Comparison of ENCODE assay signal across 1 cellular context in the genomic region with DNA sequence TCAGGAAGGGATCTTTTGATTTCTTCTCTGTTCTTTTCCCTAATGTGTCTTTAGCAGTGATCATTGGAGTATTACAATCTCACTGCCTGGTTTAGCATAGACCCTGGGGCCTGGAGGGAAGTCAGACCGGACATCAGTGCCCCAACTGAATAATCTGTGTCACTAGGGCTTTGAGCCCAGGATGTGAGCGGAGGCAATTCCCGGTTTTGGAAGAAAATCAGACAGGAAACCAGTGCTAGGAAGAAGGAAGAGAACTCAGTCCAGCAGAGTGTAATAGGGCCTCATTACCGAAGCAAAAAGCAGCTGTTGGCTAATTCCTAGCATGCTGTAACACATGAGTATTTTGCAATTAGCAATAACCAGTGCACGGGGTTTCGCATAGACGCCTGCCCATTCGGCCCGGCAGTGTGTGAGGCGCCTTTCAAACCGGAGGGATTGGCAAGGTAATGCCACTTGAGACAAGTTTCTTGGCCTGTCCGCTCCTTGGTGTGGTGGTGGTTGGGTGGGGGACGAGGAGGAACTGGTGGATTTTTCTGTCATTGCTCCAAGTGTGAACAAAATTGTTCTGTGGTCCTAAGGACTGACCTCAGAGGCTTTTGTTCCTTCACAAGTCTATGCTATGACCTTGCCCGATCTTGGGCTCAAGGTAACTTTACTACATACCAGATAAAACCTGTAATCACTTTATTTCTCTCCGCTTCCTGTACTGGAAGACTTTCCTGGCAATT.
TF ChIP-seq lines count a peak whose summit lies in the region.

No MANE protein-coding gene starts in this region.

TF ChIP-seq in HepG2, 621 proteins besides CTCF, POLR2A, EP300 and RAD21 (continued from another document and continues in another):
- TF ChIP-seq CBX5 (CRISPR knock-in tag; IDR thresholded peaks at IDR 0.05; ENCODE audit: borderline replicate concordance) (no peak), ZNF24 (IDR thresholded peaks at IDR 0.05) (no peak), ZIK1 (CRISPR knock-in tag; IDR thresholded peaks at IDR 0.05; ENCODE audit: borderline replicate concordance, low read depth) (no peak), ZNF263 (CRISPR knock-in tag; IDR thresholded peaks at IDR 0.05) (0 out of 2 replicates have a peak, but pooled peaks have one; percentile 23), PLRG1 (conservative IDR thresholded peaks at IDR 0.05) (no peak), AGO2 (optimal IDR thresholded peaks at IDR 0.05; ENCODE audit: low read depth, low read length) (no peak), SMARCE1 (IDR thresholded peaks at IDR 0.05; ENCODE audit: borderline replicate concordance) (no peak), DR1 (CRISPR knock-in tag; IDR thresholded peaks at IDR 0.05) (no peak), ETV6 (CRISPR knock-in tag; conservative IDR thresholded peaks at IDR 0.05) (no peak), ISX (CRISPR knock-in tag; conservative IDR thresholded peaks at IDR 0.05) (no peak), SMAD1 (CRISPR knock-in tag; IDR thresholded peaks at IDR 0.05; ENCODE audit: borderline replicate concordance, low read depth) (no peak), NFE2L1 (CRISPR knock-in tag; IDR thresholded peaks at IDR 0.05; ENCODE audit: borderline replicate concordance) (no peak), STAT5B (CRISPR knock-in tag; IDR thresholded peaks at IDR 0.05) (no peak), ZNF367 (CRISPR knock-in tag; IDR thresholded peaks at IDR 0.05; ENCODE audit: borderline replicate concordance) (no peak), ZMYM3 (CRISPR knock-in tag; IDR thresholded peaks at IDR 0.05) (no peak), MAF1 (CRISPR knock-in tag; IDR thresholded peaks at IDR 0.05; ENCODE audit: borderline replicate concordance) (no peak), U2AF1 (optimal IDR thresholded peaks at IDR 0.05; ENCODE audit: low read depth, low read length) (no peak), ZNF569 (CRISPR knock-in tag; IDR thresholded peaks at IDR 0.05; ENCODE audit: borderline replicate concordance) (no peak), SIX4 (CRISPR knock-in tag; IDR thresholded peaks at IDR 0.05) (no peak), ZFP1 (CRISPR knock-in tag; IDR thresholded peaks at IDR 0.05) (no peak), SIX1 (CRISPR knock-in tag; IDR thresholded peaks at IDR 0.05; ENCODE audit: borderline replicate concordance) (no peak), FOXP1 (IDR thresholded peaks at IDR 0.05) (no peak), FOXP1 (CRISPR knock-in tag; IDR thresholded peaks at IDR 0.05) (0 out of 2 replicates have a peak, but pooled peaks have one; percentile 11), ZNF841 (CRISPR knock-in tag; IDR thresholded peaks at IDR 0.05; ENCODE audit: borderline replicate concordance) (no peak), ZSCAN29 (CRISPR knock-in tag; conservative IDR thresholded peaks at IDR 0.05) (peak; percentile 99), ZNF556 (CRISPR knock-in tag; IDR thresholded peaks at IDR 0.05; ENCODE audit: borderline replicate concordance) (no peak), RFX5 (IDR thresholded peaks at IDR 0.05; ENCODE audit: low read depth, low read length) (no peak), MBD4 (IDR thresholded peaks at IDR 0.05; ENCODE audit: borderline replicate concordance, low read length) (no peak), ZMAT3 (CRISPR knock-in tag; conservative IDR thresholded peaks at IDR 0.05) (peak; percentile 23; the same call in 1 of the 2 replicates)
- TF ChIP-seq, protein P1, sequence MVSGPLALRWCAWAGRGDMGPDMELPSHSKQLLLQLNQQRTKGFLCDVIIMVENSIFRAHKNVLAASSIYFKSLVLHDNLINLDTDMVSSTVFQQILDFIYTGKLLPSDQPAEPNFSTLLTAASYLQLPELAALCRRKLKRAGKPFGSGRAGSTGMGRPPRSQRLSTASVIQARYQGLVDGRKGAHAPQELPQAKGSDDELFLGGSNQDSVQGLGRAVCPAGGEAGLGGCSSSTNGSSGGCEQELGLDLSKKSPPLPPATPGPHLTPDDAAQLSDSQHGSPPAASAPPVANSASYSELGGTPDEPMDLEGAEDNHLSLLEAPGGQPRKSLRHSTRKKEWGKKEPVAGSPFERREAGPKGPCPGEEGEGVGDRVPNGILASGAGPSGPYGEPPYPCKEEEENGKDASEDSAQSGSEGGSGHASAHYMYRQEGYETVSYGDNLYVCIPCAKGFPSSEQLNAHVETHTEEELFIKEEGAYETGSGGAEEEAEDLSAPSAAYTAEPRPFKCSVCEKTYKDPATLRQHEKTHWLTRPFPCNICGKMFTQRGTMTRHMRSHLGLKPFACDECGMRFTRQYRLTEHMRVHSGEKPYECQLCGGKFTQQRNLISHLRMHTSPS (CRISPR knock-in tag; IDR thresholded peaks at IDR 0.05; ENCODE audit: low read depth): no peak
- TF ChIP-seq, protein P2, sequence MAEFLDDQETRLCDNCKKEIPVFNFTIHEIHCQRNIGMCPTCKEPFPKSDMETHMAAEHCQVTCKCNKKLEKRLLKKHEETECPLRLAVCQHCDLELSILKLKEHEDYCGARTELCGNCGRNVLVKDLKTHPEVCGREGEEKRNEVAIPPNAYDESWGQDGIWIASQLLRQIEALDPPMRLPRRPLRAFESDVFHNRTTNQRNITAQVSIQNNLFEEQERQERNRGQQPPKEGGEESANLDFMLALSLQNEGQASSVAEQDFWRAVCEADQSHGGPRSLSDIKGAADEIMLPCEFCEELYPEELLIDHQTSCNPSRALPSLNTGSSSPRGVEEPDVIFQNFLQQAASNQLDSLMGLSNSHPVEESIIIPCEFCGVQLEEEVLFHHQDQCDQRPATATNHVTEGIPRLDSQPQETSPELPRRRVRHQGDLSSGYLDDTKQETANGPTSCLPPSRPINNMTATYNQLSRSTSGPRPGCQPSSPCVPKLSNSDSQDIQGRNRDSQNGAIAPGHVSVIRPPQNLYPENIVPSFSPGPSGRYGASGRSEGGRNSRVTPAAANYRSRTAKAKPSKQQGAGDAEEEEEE (CRISPR knock-in tag; IDR thresholded peaks at IDR 0.05; ENCODE audit: borderline replicate concordance): no peak
- TF ChIP-seq, protein P3, sequence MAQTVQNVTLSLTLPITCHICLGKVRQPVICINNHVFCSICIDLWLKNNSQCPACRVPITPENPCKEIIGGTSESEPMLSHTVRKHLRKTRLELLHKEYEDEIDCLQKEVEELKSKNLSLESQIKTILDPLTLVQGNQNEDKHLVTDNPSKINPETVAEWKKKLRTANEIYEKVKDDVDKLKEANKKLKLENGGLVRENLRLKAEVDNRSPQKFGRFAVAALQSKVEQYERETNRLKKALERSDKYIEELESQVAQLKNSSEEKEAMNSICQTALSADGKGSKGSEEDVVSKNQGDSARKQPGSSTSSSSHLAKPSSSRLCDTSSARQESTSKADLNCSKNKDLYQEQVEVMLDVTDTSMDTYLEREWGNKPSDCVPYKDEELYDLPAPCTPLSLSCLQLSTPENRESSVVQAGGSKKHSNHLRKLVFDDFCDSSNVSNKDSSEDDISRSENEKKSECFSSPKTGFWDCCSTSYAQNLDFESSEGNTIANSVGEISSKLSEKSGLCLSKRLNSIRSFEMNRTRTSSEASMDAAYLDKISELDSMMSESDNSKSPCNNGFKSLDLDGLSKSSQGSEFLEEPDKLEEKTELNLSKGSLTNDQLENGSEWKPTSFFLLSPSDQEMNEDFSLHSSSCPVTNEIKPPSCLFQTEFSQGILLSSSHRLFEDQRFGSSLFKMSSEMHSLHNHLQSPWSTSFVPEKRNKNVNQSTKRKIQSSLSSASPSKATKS (CRISPR knock-in tag; IDR thresholded peaks at IDR 0.05): no peak
- TF ChIP-seq, protein P4, sequence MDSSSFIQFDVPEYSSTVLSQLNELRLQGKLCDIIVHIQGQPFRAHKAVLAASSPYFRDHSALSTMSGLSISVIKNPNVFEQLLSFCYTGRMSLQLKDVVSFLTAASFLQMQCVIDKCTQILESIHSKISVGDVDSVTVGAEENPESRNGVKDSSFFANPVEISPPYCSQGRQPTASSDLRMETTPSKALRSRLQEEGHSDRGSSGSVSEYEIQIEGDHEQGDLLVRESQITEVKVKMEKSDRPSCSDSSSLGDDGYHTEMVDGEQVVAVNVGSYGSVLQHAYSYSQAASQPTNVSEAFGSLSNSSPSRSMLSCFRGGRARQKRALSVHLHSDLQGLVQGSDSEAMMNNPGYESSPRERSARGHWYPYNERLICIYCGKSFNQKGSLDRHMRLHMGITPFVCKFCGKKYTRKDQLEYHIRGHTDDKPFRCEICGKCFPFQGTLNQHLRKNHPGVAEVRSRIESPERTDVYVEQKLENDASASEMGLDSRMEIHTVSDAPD (CRISPR knock-in tag; IDR thresholded peaks at IDR 0.05): no peak
- TF ChIP-seq, protein P5, sequence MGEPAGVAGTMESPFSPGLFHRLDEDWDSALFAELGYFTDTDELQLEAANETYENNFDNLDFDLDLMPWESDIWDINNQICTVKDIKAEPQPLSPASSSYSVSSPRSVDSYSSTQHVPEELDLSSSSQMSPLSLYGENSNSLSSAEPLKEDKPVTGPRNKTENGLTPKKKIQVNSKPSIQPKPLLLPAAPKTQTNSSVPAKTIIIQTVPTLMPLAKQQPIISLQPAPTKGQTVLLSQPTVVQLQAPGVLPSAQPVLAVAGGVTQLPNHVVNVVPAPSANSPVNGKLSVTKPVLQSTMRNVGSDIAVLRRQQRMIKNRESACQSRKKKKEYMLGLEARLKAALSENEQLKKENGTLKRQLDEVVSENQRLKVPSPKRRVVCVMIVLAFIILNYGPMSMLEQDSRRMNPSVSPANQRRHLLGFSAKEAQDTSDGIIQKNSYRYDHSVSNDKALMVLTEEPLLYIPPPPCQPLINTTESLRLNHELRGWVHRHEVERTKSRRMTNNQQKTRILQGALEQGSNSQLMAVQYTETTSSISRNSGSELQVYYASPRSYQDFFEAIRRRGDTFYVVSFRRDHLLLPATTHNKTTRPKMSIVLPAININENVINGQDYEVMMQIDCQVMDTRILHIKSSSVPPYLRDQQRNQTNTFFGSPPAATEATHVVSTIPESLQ (CRISPR knock-in tag; conservative IDR thresholded peaks at IDR 0.05): no peak
- TF ChIP-seq, protein P6, sequence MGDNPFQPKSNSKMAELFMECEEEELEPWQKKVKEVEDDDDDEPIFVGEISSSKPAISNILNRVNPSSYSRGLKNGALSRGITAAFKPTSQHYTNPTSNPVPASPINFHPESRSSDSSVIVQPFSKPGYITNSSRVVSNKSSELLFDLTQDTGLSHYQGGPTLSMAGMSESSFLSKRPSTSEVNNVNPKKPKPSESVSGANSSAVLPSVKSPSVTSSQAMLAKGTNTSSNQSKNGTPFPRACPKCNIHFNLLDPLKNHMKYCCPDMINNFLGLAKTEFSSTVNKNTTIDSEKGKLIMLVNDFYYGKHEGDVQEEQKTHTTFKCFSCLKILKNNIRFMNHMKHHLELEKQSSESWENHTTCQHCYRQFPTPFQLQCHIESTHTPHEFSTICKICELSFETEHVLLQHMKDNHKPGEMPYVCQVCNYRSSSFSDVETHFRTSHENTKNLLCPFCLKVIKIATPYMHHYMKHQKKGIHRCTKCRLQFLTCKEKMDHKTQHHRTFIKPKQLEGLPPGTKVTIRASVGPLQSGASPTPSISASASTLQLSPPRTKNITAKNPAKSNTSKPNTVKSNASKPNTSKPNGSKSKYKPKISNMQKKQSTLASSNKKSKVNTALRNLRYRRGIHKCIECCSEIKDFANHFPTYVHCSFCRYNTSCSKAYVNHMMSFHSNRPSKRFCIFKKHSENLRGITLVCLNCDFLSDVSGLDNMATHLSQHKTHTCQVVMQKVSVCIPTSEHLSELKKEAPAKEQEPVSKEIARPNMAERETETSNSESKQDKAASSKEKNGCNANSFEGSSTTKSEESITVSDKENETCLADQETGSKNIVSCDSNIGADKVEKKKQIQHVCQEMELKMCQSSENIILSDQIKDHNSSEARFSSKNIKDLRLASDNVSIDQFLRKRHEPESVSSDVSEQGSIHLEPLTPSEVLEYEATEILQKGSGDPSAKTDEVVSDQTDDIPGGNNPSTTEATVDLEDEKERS (CRISPR knock-in tag; IDR thresholded peaks at IDR 0.05): no peak
- TF ChIP-seq, protein P7, sequence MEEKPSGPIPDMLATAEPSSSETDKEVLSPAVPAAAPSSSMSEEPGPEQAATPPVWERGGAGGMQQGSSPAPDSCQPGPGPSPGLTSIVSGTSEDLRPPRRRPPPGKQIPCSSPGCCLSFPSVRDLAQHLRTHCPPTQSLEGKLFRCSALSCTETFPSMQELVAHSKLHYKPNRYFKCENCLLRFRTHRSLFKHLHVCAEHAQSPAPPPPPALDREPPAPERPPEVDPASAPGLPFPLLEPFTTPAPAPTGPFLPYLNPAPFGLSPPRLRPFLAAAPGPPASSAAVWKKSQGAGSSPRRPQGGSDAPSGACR (CRISPR knock-in tag; IDR thresholded peaks at IDR 0.05): no peak
- TF ChIP-seq, protein P8, sequence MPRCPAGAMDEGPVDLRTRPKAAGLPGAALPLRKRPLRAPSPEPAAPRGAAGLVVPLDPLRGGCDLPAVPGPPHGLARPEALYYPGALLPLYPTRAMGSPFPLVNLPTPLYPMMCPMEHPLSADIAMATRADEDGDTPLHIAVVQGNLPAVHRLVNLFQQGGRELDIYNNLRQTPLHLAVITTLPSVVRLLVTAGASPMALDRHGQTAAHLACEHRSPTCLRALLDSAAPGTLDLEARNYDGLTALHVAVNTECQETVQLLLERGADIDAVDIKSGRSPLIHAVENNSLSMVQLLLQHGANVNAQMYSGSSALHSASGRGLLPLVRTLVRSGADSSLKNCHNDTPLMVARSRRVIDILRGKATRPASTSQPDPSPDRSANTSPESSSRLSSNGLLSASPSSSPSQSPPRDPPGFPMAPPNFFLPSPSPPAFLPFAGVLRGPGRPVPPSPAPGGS (CRISPR knock-in tag; IDR thresholded peaks at IDR 0.05): no peak
- TF ChIP-seq, protein P9, sequence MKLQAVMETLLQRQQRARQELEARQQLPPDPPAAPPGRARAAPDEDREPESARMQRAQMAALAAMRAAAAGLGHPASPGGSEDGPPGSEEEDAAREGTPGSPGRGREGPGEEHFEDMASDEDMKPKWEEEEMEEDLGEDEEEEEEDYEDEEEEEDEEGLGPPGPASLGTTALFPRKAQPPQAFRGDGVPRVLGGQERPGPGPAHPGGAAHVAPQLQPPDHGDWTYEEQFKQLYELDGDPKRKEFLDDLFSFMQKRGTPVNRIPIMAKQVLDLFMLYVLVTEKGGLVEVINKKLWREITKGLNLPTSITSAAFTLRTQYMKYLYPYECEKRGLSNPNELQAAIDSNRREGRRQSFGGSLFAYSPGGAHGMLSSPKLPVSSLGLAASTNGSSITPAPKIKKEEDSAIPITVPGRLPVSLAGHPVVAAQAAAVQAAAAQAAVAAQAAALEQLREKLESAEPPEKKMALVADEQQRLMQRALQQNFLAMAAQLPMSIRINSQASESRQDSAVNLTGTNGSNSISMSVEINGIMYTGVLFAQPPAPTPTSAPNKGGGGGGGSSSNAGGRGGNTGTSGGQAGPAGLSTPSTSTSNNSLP (IDR thresholded peaks at IDR 0.05; ENCODE audit: low read depth, low read length): no peak
- TF ChIP-seq, protein P10, sequence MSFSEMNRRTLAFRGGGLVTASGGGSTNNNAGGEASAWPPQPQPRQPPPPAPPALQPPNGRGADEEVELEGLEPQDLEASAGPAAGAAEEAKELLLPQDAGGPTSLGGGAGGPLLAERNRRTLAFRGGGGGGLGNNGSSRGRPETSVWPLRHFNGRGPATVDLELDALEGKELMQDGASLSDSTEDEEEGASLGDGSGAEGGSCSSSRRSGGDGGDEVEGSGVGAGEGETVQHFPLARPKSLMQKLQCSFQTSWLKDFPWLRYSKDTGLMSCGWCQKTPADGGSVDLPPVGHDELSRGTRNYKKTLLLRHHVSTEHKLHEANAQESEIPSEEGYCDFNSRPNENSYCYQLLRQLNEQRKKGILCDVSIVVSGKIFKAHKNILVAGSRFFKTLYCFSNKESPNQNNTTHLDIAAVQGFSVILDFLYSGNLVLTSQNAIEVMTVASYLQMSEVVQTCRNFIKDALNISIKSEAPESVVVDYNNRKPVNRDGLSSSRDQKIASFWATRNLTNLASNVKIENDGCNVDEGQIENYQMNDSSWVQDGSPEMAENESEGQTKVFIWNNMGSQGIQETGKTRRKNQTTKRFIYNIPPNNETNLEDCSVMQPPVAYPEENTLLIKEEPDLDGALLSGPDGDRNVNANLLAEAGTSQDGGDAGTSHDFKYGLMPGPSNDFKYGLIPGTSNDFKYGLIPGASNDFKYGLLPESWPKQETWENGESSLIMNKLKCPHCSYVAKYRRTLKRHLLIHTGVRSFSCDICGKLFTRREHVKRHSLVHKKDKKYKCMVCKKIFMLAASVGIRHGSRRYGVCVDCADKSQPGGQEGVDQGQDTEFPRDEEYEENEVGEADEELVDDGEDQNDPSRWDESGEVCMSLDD (CRISPR knock-in tag; IDR thresholded peaks at IDR 0.05; ENCODE audit: borderline replicate concordance): no peak
